ENCODE assay signal across 8 cellular contexts in genomic region chr1:223740058-223740736, GRCh38. TPM values are rescaled to one million over a fixed set of nuclear protein-coding genes. Genes with fewer than 3 reads are reported as not detected.
DNase-seq lines count a peak whose midpoint lies in the region; ATAC-seq and TF ChIP-seq lines count a peak whose summit lies in the region.
"Not testable (repeated sequence)": the region's sequence is repeated elsewhere in the genome, so short reads cannot be mapped to it uniquely, and the experiment has no call there.
"Had no signal": no experiment of that assay in that cellular context is flagged by ENCODE, and none has a peak within 500 bp of the region (broad histone marks: within the 10 kb centered on the region; RNA-seq: fewer than 3 reads in every experiment).

No MANE protein-coding gene starts in this region.

- 0 out of 2 replicates have a peak overlapping the region, but pooled peaks have one; percentile 34 for H3K4me2 ChIP-seq in HCT116 (ENCODE audit: low read length)
- H3K4me2 ChIP-seq in parathyroid adenoma (ENCODE audit: low read length) = peak overlapping the region; percentile 28

- TF ChIP-seq EP300 in suprapubic skin (IDR thresholded peaks at IDR 0.05) = not testable (repeated sequence)

- H3K36me3 ChIP-seq in HCT116 (ENCODE audit: control insufficient read depth in 1 of 2, insufficient read depth in 2 of 2, low read length in 2 of 2) (peaks cover 0 to 22% of the 10 kb centered on the region in 2 experiments; a peak in 3 of 4 replicates), ascending aorta (peaks cover 12 to 16% of the 10 kb centered on the region in 2 donors), duodenal mucosa (ENCODE audit: control insufficient read depth in 1 of 2, insufficient read depth in 2 of 2, low read length in 2 of 2) (peaks cover 3 to 10% of the 10 kb centered on the region in 2 donors), heart left ventricle (peaks cover 0 to 50% (median 14%) of the 10 kb centered on the region in 9 donors), lung (ENCODE audit: control insufficient read depth in 2 of 2, insufficient read depth in 2 of 2, low read length in 2 of 2) (peaks cover 0 to 23% of the 10 kb centered on the region in 2 donors), suprapubic skin (peaks cover 10% of the 10 kb centered on the region)
- not testable (repeated sequence) for H3K36me3 ChIP-seq in parathyroid adenoma (ENCODE audit: control insufficient read depth, insufficient read depth, low read length)

- not testable (repeated sequence) for DNase-seq in HCT116 (ENCODE audit: low read depth, low spot score); ascending aorta (ENCODE audit: low spot score in 2 of 2); heart left ventricle; lung (ENCODE audit: low spot score); suprapubic skin (ENCODE audit: low spot score in 2 of 2)

- peak overlapping the region; percentile 13; the same call in 1 of the 2 replicates for H3K27ac ChIP-seq in HCT116 (ENCODE audit: low read depth, low read length)
- peak overlapping the region; percentile 76 to 80 for H3K27ac ChIP-seq in ascending aorta
- peak overlapping the region; percentile 72 for H3K27ac ChIP-seq in duodenal mucosa (ENCODE audit: low read depth, low read length)
- peak overlapping the region in 11 of 12 donors; percentile 56 to 78 (median 69) for H3K27ac ChIP-seq in heart left ventricle
- H3K27ac ChIP-seq in lung (ENCODE audit: low read depth in 1 of 2, low read length in 1 of 2) = peak overlapping the region; percentile 24 to 91
- peak overlapping the region; percentile 49 for H3K27ac ChIP-seq in parathyroid adenoma
- H3K27ac ChIP-seq in suprapubic skin = peak overlapping the region; percentile 2

- H3K27me3 ChIP-seq in HCT116 (ENCODE audit: insufficient read depth, low read length); ascending aorta; duodenal mucosa (ENCODE audit: control insufficient read depth in 1 of 2, insufficient read depth in 2 of 2, low read length in 2 of 2); heart left ventricle; lung (ENCODE audit: control insufficient read depth, insufficient read depth); parathyroid adenoma (ENCODE audit: control insufficient read depth, insufficient read depth, low read length); suprapubic skin: not testable (repeated sequence)

- H3K4me3 ChIP-seq in HCT116 (replicated peaks in 1 of 2; ENCODE audit: low read depth in 1 of 2, low read length in 2 of 2); ascending aorta; duodenal mucosa (ENCODE audit: low read depth in 1 of 2, low read length in 2 of 2); heart left ventricle; lung; parathyroid adenoma (ENCODE audit: low read depth, low read length); suprapubic skin: not testable (repeated sequence)

- not testable (repeated sequence) for TF ChIP-seq RAD21 in HCT116 (IDR thresholded peaks at IDR 0.05; ENCODE audit: low read depth)

- 73 to 83% (median 80%) methylated on average over 9 of the region's 9 CpGs for WGBS in heart left ventricle, 4 donors
- 55 to 77% methylated on average over 9 of the region's 9 CpGs for WGBS in lung, 2 donors
- 62% methylated on average over 9 of the region's 9 CpGs for WGBS in suprapubic skin

- H3K4me1 ChIP-seq in HCT116 (ENCODE audit: control insufficient read depth in 1 of 2, insufficient read depth in 2 of 2, low read length in 2 of 2) (peaks cover 14 to 44% of the 10 kb centered on the region in 2 experiments), ascending aorta (peaks cover 6 to 33% of the 10 kb centered on the region in 2 donors), duodenal mucosa (ENCODE audit: control insufficient read depth in 1 of 2, insufficient read depth in 2 of 2, low read length in 2 of 2) (peaks cover 14 to 29% of the 10 kb centered on the region in 2 donors), heart left ventricle (peaks cover 3 to 68% (median 47%) of the 10 kb centered on the region in 12 donors), lung (ENCODE audit: control insufficient read depth in 2 of 2, insufficient read depth in 2 of 2, low read length in 2 of 2) (peaks cover 0 to 22% of the 10 kb centered on the region in 2 donors), suprapubic skin (peaks cover 38% of the 10 kb centered on the region)
- H3K4me1 ChIP-seq in parathyroid adenoma = not testable (repeated sequence)

- not testable (repeated sequence) for TF ChIP-seq CTCF in HCT116 (IDR thresholded peaks at IDR 0.05 in 2 of 3, conservative IDR thresholded peaks at IDR 0.05 in 1 of 3; ENCODE audit: borderline replicate concordance in 1 of 3, insufficient read depth in 1 of 3, low read depth in 2 of 3, low read length in 2 of 3); ascending aorta (IDR thresholded peaks at IDR 0.05); heart left ventricle (IDR thresholded peaks at IDR 0.05); lung (IDR thresholded peaks at IDR 0.05; ENCODE audit: control extremely low read depth, extremely low read depth); parathyroid adenoma (IDR thresholded peaks at IDR 0.05); suprapubic skin (IDR thresholded peaks at IDR 0.05)

- not testable (repeated sequence) for BruUV-seq in HCT116 (replicated peaks; lab: Mats Ljungman, UMichigan)

- CTCF ChIA-PET in HCT116 (lab: Charles Lee) = interaction anchor here (1.9 kb wide), 1 partner anchor 9 kb away, joined by 9 read pairs; no protein-coding TSS in a partner anchor

- RAD21 ChIA-PET in HCT116 (lab: Charles Lee; ENCODE audit: low non-redundant PET in 1 of 2, low total read pairs in 2 of 2, uncharacterized antibody in 2 of 2, unreplicated experiment in 2 of 2) = not testable (repeated sequence)

- not testable (repeated sequence) for ATAC-seq in HCT116; heart left ventricle; lung (ENCODE audit: insufficient read depth, low FRiP score)

- H2AFZ ChIP-seq in HCT116 (ENCODE audit: low read depth, low read length, poor library complexity, severe bottlenecking); parathyroid adenoma: not testable (repeated sequence)

- H4K20me1 ChIP-seq in HCT116 (ENCODE audit: insufficient read depth) = not testable (repeated sequence)

- not testable (repeated sequence) for H3K9me2 ChIP-seq in HCT116 (ENCODE audit: insufficient read depth)

- intact Hi-C loops in HCT116 (cut with micrococcal nuclease); ascending aorta (cut with DNase I); heart left ventricle (cut with DNase I): not testable (repeated sequence)

- POLR2A ChIA-PET in HCT116 (lab: Charles Lee) = not testable (repeated sequence)

- not testable (repeated sequence) for H3K9me3 ChIP-seq in HCT116 (ENCODE audit: control insufficient read depth in 1 of 2, insufficient read depth in 1 of 2, low read depth in 1 of 2, low read length in 2 of 2); ascending aorta; duodenal mucosa (ENCODE audit: control insufficient read depth in 1 of 2, low read length in 2 of 2); heart left ventricle; lung (ENCODE audit: control insufficient read depth in 2 of 2, insufficient read depth in 1 of 2, low read length in 1 of 2); parathyroid adenoma (ENCODE audit: control insufficient read depth, low read length); suprapubic skin

- peaks cover 74% of the 10 kb centered on the region for H3K79me2 ChIP-seq in HCT116 (ENCODE audit: insufficient read depth, low read length)
- not testable (repeated sequence) for H3K79me2 ChIP-seq in parathyroid adenoma

- not testable (repeated sequence) for TF ChIP-seq POLR2A in HCT116 (IDR thresholded peaks at IDR 0.05; ENCODE audit: borderline replicate concordance, extremely low read depth, insufficient read depth, insufficient read length); heart left ventricle (IDR thresholded peaks at IDR 0.05); suprapubic skin (IDR thresholded peaks at IDR 0.05)

- H3K9ac ChIP-seq in HCT116 (ENCODE audit: low read length); duodenal mucosa (ENCODE audit: low read depth in 1 of 2, low read length in 2 of 2); parathyroid adenoma: not testable (repeated sequence)

RNA-seq across cellular contexts. Expression of gene CAPN2, which starts 27.9 kb away (rescaled TPM):
- 173 TPM for total RNA-seq in HCT116 (2021; ENCODE audit: unreplicated experiment)
- polyA plus RNA-seq in HCT116 (2012) = 180 and 187 TPM in 2 replicates
- total RNA-seq in ascending aorta = 178 TPM
- 100 to 1,000 TPM in 2 of 9 donors, 10 to 100 TPM in 7; 60.2 to 115 (median 82.7) TPM for total RNA-seq in heart left ventricle
- polyA plus RNA-seq in heart left ventricle = 10 to 100 TPM; 54.4 to 75.7 TPM
- 100 to 1,000 TPM; 169 to 353 TPM for total RNA-seq in lung
- 100 to 1,000 TPM; 144 to 168 TPM for polyA plus RNA-seq in lung
- 10 to 100 TPM; 33.6 to 87.6 (median 44.0) TPM for total RNA-seq in suprapubic skin
- total RNA-seq: OCI-LY7 had no signal

Comparison
In these comparisons a context has a peak if more than half of its experiments do, and no peak if none do; other contexts are left out.
1. H3K27ac ChIP-seq: peak in every context shown above with its lines; median percentile 78 in ascending aorta; 72 in duodenal mucosa; 69 in heart left ventricle; 58 in lung; 49 in parathyroid adenoma; 13 in HCT116; 2 in suprapubic skin.